ENCODE assay signal across 8 cellular contexts in the genomic region with DNA sequence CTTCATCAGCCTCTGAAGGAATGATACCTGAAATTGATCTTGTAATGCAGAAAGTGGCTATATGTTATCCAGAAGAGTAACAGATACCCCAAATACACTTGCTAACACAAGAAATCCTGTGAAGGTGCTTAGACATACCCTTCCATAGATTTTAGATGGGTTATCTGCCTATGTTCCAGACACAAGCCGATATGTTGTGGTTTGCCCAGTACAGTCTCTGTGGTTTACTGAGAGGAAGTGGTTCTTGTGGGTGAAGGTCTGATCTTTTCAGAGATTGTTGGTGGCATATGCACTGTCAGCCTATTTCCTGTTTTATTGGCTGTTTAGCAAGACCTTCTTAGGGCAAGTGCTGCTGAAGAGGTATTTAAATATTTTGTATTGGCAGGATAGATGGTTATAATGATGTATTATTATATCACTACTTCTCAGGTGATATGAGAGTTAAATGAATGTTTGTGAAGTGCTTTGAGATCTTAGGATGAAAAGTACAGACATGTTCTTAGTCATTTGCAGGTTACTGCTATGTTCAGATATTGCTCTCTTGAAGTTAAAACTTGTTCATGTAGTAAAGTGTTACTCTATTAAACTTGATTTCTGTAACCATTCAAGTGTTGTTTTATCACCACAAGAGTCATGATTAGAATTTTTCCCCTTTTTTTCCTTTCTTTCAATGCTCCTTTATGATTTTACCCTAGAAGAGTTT. TPM values are rescaled to one million over a fixed set of nuclear protein-coding genes. Genes with fewer than 3 reads are reported as not detected.
DNase-seq lines count a peak whose midpoint lies in the region; ATAC-seq and TF ChIP-seq lines count a peak whose summit lies in the region.

No MANE protein-coding gene starts in this region.

- no peak for TF ChIP-seq CTCF in nephron progenitor cell (IDR thresholded peaks at IDR 0.05)

- POLR2A ChIA-PET in activated CD4-positive, alpha-beta T cell treated with anti-CD3 and anti-CD28 coated beads for 36 hours (lab: Charles Lee), result no interaction called here
- POLR2A ChIA-PET in activated CD4-positive, alpha-beta T cell treated with anti-CD3 and anti-CD28 coated beads, Interleukin-2, amount 10 ng/mL, durations not matched to agents 7 days and 5 days (lab: Charles Lee), result no interaction called here

- in situ Hi-C loops in KBM-7 (cut with MboI; ENCODE audit: low pct_unique_long_range_greater_than_20kb, low sequenced_read_pairs), result no loop called here

- ATAC-seq in activated CD4-positive, alpha-beta T cell treated with anti-CD3 and anti-CD28 coated beads for 36 hours, result peak; percentile 75
- peak; percentile 78 for ATAC-seq in GM21825 (IDR thresholded peaks at IDR 0.05; ENCODE audit: unreplicated experiment)
- peak; percentile 96 for ATAC-seq in memory B cell (ENCODE audit: low read depth)
- no peak for ATAC-seq in left lobe of liver

- H3K36me3 Mint-ChIP-seq in activated CD4-positive, alpha-beta T cell treated with anti-CD3 and anti-CD28 coated beads for 36 hours (ENCODE audit: low read depth), result peaks cover 3% of the 10 kb centered on the region
- H3K36me3 Mint-ChIP-seq in activated CD4-positive, alpha-beta T cell treated with anti-CD3 and anti-CD28 coated beads, Interleukin-2, amount 10 ng/mL, durations not matched to agents 7 days and 5 days (ENCODE audit: low read depth), result no peaks in the 10 kb centered on the region
- H3K36me3 Mint-ChIP-seq in memory B cell (peaks cover 2% of the 10 kb centered on the region), nephron progenitor cell (ENCODE audit: low read depth) (peaks cover 9% of the 10 kb centered on the region)

- peaks cover 50% of the 10 kb centered on the region for H3K27me3 Mint-ChIP-seq in activated CD4-positive, alpha-beta T cell treated with anti-CD3 and anti-CD28 coated beads for 36 hours
- peaks cover 71% of the 10 kb centered on the region for H3K27me3 Mint-ChIP-seq in activated CD4-positive, alpha-beta T cell treated with anti-CD3 and anti-CD28 coated beads, Interleukin-2, amount 10 ng/mL, durations not matched to agents 7 days and 5 days
- H3K27me3 Mint-ChIP-seq in memory B cell, result peaks cover 17% of the 10 kb centered on the region
- no peaks in the 10 kb centered on the region for H3K27me3 Mint-ChIP-seq in nephron progenitor cell (ENCODE audit: low read depth, poor library complexity)

- intact Hi-C loops in activated CD4-positive, alpha-beta T cell treated with anti-CD3 and anti-CD28 coated beads for 36 hours (cut with DNase I, micrococcal nuclease), result loop anchor here in 1 of 2 experiments (1.0 kb wide), 1 partner anchor 96 kb away; no protein-coding TSS in a partner anchor

- H3K4me3 Mint-ChIP-seq in activated CD4-positive, alpha-beta T cell treated with anti-CD3 and anti-CD28 coated beads for 36 hours, result no peak overlapping the region
- H3K4me3 Mint-ChIP-seq in activated CD4-positive, alpha-beta T cell treated with anti-CD3 and anti-CD28 coated beads, Interleukin-2, amount 10 ng/mL, durations not matched to agents 7 days and 5 days, result peak overlapping the region; percentile 18
- peak overlapping the region; percentile 55 for H3K4me3 Mint-ChIP-seq in memory B cell
- H3K4me3 Mint-ChIP-seq in nephron progenitor cell, result no peak overlapping the region

- peak; percentile 58 for DNase-seq in activated CD4-positive, alpha-beta T cell treated with anti-CD3 and anti-CD28 coated beads for 36 hours
- no peak for DNase-seq in activated CD4-positive, alpha-beta T cell treated with anti-CD3 and anti-CD28 coated beads, Interleukin-2, amount 50 U/mL, for 1 hour
- DNase-seq in KBM-7 (peak; percentile 95), memory B cell (ENCODE audit: low spot score in 2 of 2) (peak in 1 of 2 donors; percentile 42), left lobe of liver (ENCODE audit: low spot score) (no peak), nephron progenitor cell (no peak)
- DNase-seq in activated CD4-positive, alpha-beta T cell treated with anti-CD3 and anti-CD28 coated beads, Interleukin-2, amount 10 ng/mL, durations not matched to agents 7 days and 5 days, result peak; percentile 86

- no peaks in the 10 kb centered on the region for H3K9me3 Mint-ChIP-seq in activated CD4-positive, alpha-beta T cell treated with anti-CD3 and anti-CD28 coated beads for 36 hours (ENCODE audit: low read depth)
- H3K9me3 Mint-ChIP-seq in activated CD4-positive, alpha-beta T cell treated with anti-CD3 and anti-CD28 coated beads, Interleukin-2, amount 10 ng/mL, durations not matched to agents 7 days and 5 days, result peaks cover 3% of the 10 kb centered on the region
- H3K9me3 Mint-ChIP-seq in memory B cell, result peaks cover 2% of the 10 kb centered on the region
- no peaks in the 10 kb centered on the region for H3K9me3 Mint-ChIP-seq in nephron progenitor cell

- H3K27ac Mint-ChIP-seq in activated CD4-positive, alpha-beta T cell treated with anti-CD3 and anti-CD28 coated beads for 36 hours, result no peak overlapping the region
- H3K27ac Mint-ChIP-seq in activated CD4-positive, alpha-beta T cell treated with anti-CD3 and anti-CD28 coated beads, Interleukin-2, amount 10 ng/mL, durations not matched to agents 7 days and 5 days, result peak overlapping the region; percentile 19
- H3K27ac Mint-ChIP-seq in memory B cell (no peak overlapping the region), nephron progenitor cell (no peak overlapping the region)

- CTCF ChIA-PET in activated CD4-positive, alpha-beta T cell treated with anti-CD3 and anti-CD28 coated beads for 36 hours (lab: Charles Lee), result no interaction called here
- CTCF ChIA-PET in activated CD4-positive, alpha-beta T cell treated with anti-CD3 and anti-CD28 coated beads, Interleukin-2, amount 10 ng/mL, durations not matched to agents 7 days and 5 days (lab: Charles Lee), result no interaction called here

- peaks cover 39% of the 10 kb centered on the region for H3K4me1 Mint-ChIP-seq in activated CD4-positive, alpha-beta T cell treated with anti-CD3 and anti-CD28 coated beads for 36 hours
- peaks cover 32% of the 10 kb centered on the region for H3K4me1 Mint-ChIP-seq in activated CD4-positive, alpha-beta T cell treated with anti-CD3 and anti-CD28 coated beads, Interleukin-2, amount 10 ng/mL, durations not matched to agents 7 days and 5 days
- H3K4me1 Mint-ChIP-seq in memory B cell, result peaks cover 26% of the 10 kb centered on the region
- peaks cover 60% of the 10 kb centered on the region for H3K4me1 Mint-ChIP-seq in nephron progenitor cell

RNA-seq across cellular contexts. Expression of a gene that starts 8.2 kb away (rescaled TPM):
- total RNA-seq in activated CD4-positive, alpha-beta T cell treated with anti-CD3 and anti-CD28 coated beads for 36 hours, result 10 to 100 TPM; 14.3 to 14.5 TPM
- 1 to 10 TPM; 8.1 to 9.2 TPM for total RNA-seq in activated CD4-positive, alpha-beta T cell treated with anti-CD3 and anti-CD28 coated beads, Interleukin-2, amount 10 ng/mL, durations not matched to agents 7 days and 5 days
- total RNA-seq in left lobe of liver, result 68.7 TPM

RNA-seq across cellular contexts. Expression of a gene that starts 19.4 kb away (rescaled TPM):
- total RNA-seq in activated CD4-positive, alpha-beta T cell treated with anti-CD3 and anti-CD28 coated beads for 36 hours, result 1 to 10 TPM in 1 of 2 experiments, under 1 TPM in 1; 0.80 to 1.7 TPM
- under 1 TPM; 0.19 to 0.42 TPM for total RNA-seq in activated CD4-positive, alpha-beta T cell treated with anti-CD3 and anti-CD28 coated beads, Interleukin-2, amount 10 ng/mL, durations not matched to agents 7 days and 5 days
- total RNA-seq in left lobe of liver, result 0.23 TPM

Comparison
In these comparisons a context has a peak if more than half of its experiments do, and no peak if none do; other contexts are left out.
1. DNase-seq: peak in activated CD4-positive, alpha-beta T cell treated with anti-CD3 and anti-CD28 coated beads for 36 hours (single experiment), KBM-7 (single experiment) and activated CD4-positive, alpha-beta T cell treated with anti-CD3 and anti-CD28 coated beads, Interleukin-2, amount 10 ng/mL, durations not matched to agents 7 days and 5 days (single experiment); none in activated CD4-positive, alpha-beta T cell treated with anti-CD3 and anti-CD28 coated beads, Interleukin-2, amount 50 U/mL, for 1 hour (single experiment), left lobe of liver (single experiment) and nephron progenitor cell (single experiment).
2. H3K4me3 Mint-ChIP-seq: peak in activated CD4-positive, alpha-beta T cell treated with anti-CD3 and anti-CD28 coated beads, Interleukin-2, amount 10 ng/mL, durations not matched to agents 7 days and 5 days (single experiment) and memory B cell (single experiment); none in activated CD4-positive, alpha-beta T cell treated with anti-CD3 and anti-CD28 coated beads for 36 hours (single experiment) and nephron progenitor cell (single experiment).